Comparison of ENCODE assay signal across 7 cellular contexts in the genomic region with DNA sequence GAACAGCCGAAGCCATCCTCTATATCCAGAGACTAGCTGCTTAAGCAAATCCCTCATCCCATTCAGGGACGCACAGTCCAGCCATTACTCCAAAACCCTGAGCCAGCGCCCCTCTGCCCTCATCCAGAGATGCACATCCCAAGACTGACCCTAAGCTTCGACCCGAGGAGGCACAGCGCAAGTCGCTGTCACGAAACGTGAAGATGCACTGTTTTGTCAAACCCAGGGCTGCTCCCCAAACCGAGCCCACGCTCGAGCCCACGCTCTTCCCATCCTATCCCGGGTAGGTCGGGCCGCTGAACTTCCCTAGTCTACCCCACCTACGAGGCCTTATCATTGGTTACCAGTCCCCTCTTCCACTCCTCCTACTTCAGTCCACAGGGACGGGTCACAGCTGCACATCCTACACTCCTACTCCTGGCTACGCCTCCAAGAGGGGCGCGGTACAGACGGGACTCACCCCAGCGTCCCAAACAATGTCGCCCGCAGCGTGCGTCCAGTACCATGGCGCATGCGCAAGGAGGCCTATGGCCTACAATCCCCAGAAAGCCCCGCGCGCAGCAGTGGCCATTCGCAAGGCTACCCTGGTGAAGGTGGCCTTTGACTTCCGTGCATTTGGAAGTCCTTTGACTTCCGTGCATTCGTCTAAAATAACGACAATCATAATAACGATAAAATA. TPM values are rescaled to one million over a fixed set of nuclear protein-coding genes. Genes with fewer than 3 reads are reported as not detected.
DNase-seq lines count a peak whose midpoint lies in the region; ATAC-seq and TF ChIP-seq lines count a peak whose summit lies in the region.

ZNF285 (minus strand) TSS at position 501 of the 679 bp plus-strand sequence. CDS start 4,395 bp downstream, outside the sequence.

- peaks cover 32% of the 10 kb centered on the region for H3K9me3 Mint-ChIP-seq in activated B cell treated with CpG ODN at 0.5 μM for 24 hours

- peak within 1 kb of the TSS; percentile 88 for H3K4me3 Mint-ChIP-seq in activated B cell treated with CpG ODN at 0.5 μM for 24 hours

- POLR2A ChIA-PET in activated B cell treated with CpG ODN at 0.5 μM for 24 hours (lab: Charles Lee): no interaction called here

- intact Hi-C loops in activated B cell treated with CpG ODN at 0.5 μM for 24 hours (cut with micrococcal nuclease): loop anchor here (1.0 to 5.0 kb wide), 4 partner anchors 47 to 309 kb away; partner anchors contain the start of genes ZNF180, ZNF224 and ZNF229

- CTCF ChIA-PET in activated B cell treated with CpG ODN at 0.5 μM for 24 hours (lab: Charles Lee): no interaction called here

- ATAC-seq in GM21825 (IDR thresholded peaks at IDR 0.05; ENCODE audit: unreplicated experiment): peak; percentile 81
- peak; percentile 97 for ATAC-seq in activated B cell treated with CpG ODN at 0.5 μM for 24 hours (ENCODE audit: low read depth)
- ATAC-seq in left lobe of liver: peak; percentile 99

- peaks cover 26% of the 10 kb centered on the region for H3K36me3 Mint-ChIP-seq in activated B cell treated with CpG ODN at 0.5 μM for 24 hours (ENCODE audit: low read depth)

- H3K27ac ChIP-seq in coronary artery: peak within 1 kb of the TSS in 1 of 2 donors; percentile 71

- peaks cover 14% of the 10 kb centered on the region for H3K4me1 Mint-ChIP-seq in activated B cell treated with CpG ODN at 0.5 μM for 24 hours

- peak within 1 kb of the TSS; percentile 46 for H3K27ac Mint-ChIP-seq in activated B cell treated with CpG ODN at 0.5 μM for 24 hours

- DNase-seq in activated B cell treated with CpG ODN at 0.5 μM for 24 hours (peak; percentile 75), coronary artery (ENCODE audit: low spot score) (peak; percentile 84), left lobe of liver (ENCODE audit: low spot score) (peak; percentile 90), amniotic stem cell (lab: John Stamatoyannopoulos, UW) (no peak), NCI-H2029 (lab: John Stamatoyannopoulos, UW) (no peak)
- peak; percentile 40 to 63 for DNase-seq in stimulated activated CD4-positive, alpha-beta T cell treated with anti-CD3 and anti-CD28 coated beads, Interleukin-1b, Interleukin-23, amount 100 ng/mL, for 4 hours (ENCODE audit: low read depth in 2 of 2)

- H3K4me3 ChIP-seq in coronary artery: peak within 1 kb of the TSS; percentile 78

- H3K27me3 Mint-ChIP-seq in activated B cell treated with CpG ODN at 0.5 μM for 24 hours: peaks cover 14% of the 10 kb centered on the region

- TF ChIP-seq CTCF in activated B cell treated with CpG ODN at 0.5 μM for 24 hours (IDR thresholded peaks at IDR 0.05) (no peak), coronary artery (IDR thresholded peaks at IDR 0.05) (no peak)

RNA-seq across cellular contexts. Expression of gene ZNF285, which starts in this region (rescaled TPM):
- total RNA-seq in activated B cell treated with CpG ODN at 0.5 μM for 24 hours (4.5 TPM in 2 replicates), left lobe of liver (0.70 TPM)

Comparison
In these comparisons a context has a peak if more than half of its experiments do, and no peak if none do; other contexts are left out.
1. Peak in DNase-seq and ATAC-seq in left lobe of liver; RNA of the gene not detected or under 1 TPM.
2. DNase-seq: peak in activated B cell treated with CpG ODN at 0.5 μM for 24 hours (single experiment), coronary artery (single experiment) and stimulated activated CD4-positive, alpha-beta T cell treated with anti-CD3 and anti-CD28 coated beads, Interleukin-1b, Interleukin-23, amount 100 ng/mL, for 4 hours (2 of 2); none in amniotic stem cell (single experiment) and NCI-H2029 (single experiment).
3. Peak in every context shown above with its lines, with median percentiles within 50 percentile points of each other: ATAC-seq.